In the genomic region with DNA sequence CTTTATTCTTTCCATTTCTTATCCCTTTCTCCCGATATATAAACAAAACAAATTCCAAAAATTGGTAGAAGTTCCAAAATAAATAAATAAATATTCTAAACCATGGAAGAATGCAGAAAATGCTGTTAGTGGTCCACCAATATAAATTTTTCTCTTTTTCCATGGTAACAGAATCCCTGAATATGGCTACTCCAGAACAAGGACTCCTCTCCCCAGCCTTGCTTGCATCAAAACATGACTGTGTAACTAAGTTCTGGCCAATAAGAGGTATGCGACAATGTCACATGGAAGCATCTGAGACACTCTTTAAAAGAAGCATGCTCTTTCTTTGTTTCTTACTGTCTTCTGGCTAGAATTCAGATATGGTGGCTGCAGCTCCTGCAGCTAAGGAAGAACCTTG, we compare ENCODE assay signal across 26 cellular contexts.
"Had no signal": no experiment of that assay in that cellular context is flagged by ENCODE, and none has a peak within 500 bp of the region (broad histone marks: within the 10 kb centered on the region; RNA-seq: fewer than 3 reads in every experiment).

No MANE protein-coding gene starts in this region.

- H3K4me3 ChIP-seq: left lung, lower lobe of right lung, psoas muscle, right atrium auricular region, right lobe of liver, skin epidermis, stomach, testis, thyroid gland, transverse colon, upper lobe of left lung, vagina had no signal

- H3K9me3 ChIP-seq: left lung, lower lobe of right lung, psoas muscle, right atrium auricular region, right lobe of liver, stomach, testis, thyroid gland, transverse colon, upper lobe of left lung, vagina had no signal

- H3K4me1 ChIP-seq: left lung, lower lobe of right lung, parathyroid adenoma, psoas muscle, right atrium auricular region, right lobe of liver, testis, thyroid gland, upper lobe of left lung, vagina had no signal

- H3K79me2 ChIP-seq: parathyroid adenoma had no signal

- DNase-seq: hippocampal formation; kidney; left colon; left lung; lower lobe of right lung; mammary epithelial cell; mesenchymal stem cell; naive thymus-derived CD8-positive, alpha-beta T cell; nucleus accumbens; psoas muscle; right lobe of liver; stimulated activated CD4-positive, alpha-beta T cell treated with anti-CD3 and anti-CD28 coated beads, Interleukin-12 subunit alpha, Interleukin-12 subunit beta, amount 100 ng/mL, for 4 hours; stimulated activated CD4-positive, alpha-beta T cell treated with anti-CD3 and anti-CD28 coated beads, Interleukin-15, amount 100 ng/mL, for 24 hours; stimulated activated CD4-positive, alpha-beta T cell treated with anti-CD3 and anti-CD28 coated beads, Interleukin-2, amount 100 ng/mL, for 24 hours; stimulated activated CD4-positive, alpha-beta T cell treated with anti-CD3 and anti-CD28 coated beads, Interleukin-4, amount 100 ng/mL, for 1 hour; stimulated activated naive B cell treated with anti-CD40 and anti-IgM and Interleukin-4, amounts not matched to agents 10 μg/mL and 1 μg/mL and 100 μg/mL, for 72 hours; stimulated activated naive CD8-positive, alpha-beta T cell treated with anti-CD3 and anti-CD28 coated beads, Interleukin-15, Interleukin-2, amounts not matched to agents 100 U/mL and 50 U/mL, for 24 hours; stomach; testis; thyroid gland; transverse colon; upper lobe of left lung had no signal

- H3K27ac ChIP-seq: left lung, lower lobe of right lung, parathyroid adenoma, psoas muscle, right atrium auricular region, right lobe of liver, skin epidermis, stomach, testis, thyroid gland, transverse colon, upper lobe of left lung, vagina had no signal

- ATAC-seq: left colon; left lung; lower lobe of right lung; naive thymus-derived CD8-positive, alpha-beta T cell; psoas muscle; right lobe of liver; stimulated activated naive B cell treated with anti-CD40 and anti-IgM and Interleukin-4, amounts not matched to agents 10 μg/mL and 1 μg/mL and 100 μg/mL, for 72 hours; stimulated activated naive CD8-positive, alpha-beta T cell treated with anti-CD3 and anti-CD28 coated beads, Interleukin-15, Interleukin-2, amounts not matched to agents 100 U/mL and 50 U/mL, for 24 hours had no signal

- H3K27me3 ChIP-seq: left lung, right atrium auricular region, right lobe of liver, stomach, testis, thyroid gland, transverse colon, upper lobe of left lung, vagina had no signal

- FAIRE-seq: kidney had no signal

- H3K36me3 ChIP-seq: left lung, lower lobe of right lung, right atrium auricular region, right lobe of liver, stomach, thyroid gland, transverse colon, upper lobe of left lung, vagina had no signal

- H2AFZ ChIP-seq: parathyroid adenoma had no signal

- H3K9ac ChIP-seq: parathyroid adenoma had no signal
